Comparison of ENCODE assay signal across 18 cellular contexts in the genomic region with DNA sequence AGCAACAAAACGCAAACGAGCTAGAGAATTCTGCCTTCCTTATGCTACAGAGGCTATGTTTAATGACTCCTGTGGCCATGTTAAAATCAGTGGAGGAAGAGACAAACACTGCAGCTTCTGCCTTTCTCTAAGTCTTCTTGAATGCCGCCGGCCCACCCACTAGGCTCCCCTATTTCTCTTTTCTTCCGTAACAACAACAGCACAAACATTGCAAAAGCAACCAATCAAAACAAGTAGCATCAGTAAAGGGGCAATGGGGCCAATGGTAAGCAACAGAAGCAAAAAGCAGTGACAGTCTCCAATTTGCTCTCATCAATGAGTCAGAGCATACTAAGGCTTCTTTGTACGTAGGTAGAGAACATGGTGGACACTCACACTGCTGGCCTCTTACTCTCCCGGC. TPM values are rescaled to one million over a fixed set of nuclear protein-coding genes. Genes with fewer than 3 reads are reported as not detected.
A peak's percentile ranks its signal among the peaks of the same experiment; 100 is the strongest.
DNase-seq lines count a peak whose midpoint lies in the region; ATAC-seq and TF ChIP-seq lines count a peak whose summit lies in the region.
"Had no signal": no experiment of that assay in that cellular context is flagged by ENCODE, and none has a peak within 500 bp of the region (broad histone marks: within the 10 kb centered on the region; RNA-seq: fewer than 3 reads in every experiment).

No MANE protein-coding gene starts in this region.

- no TSS peak for BruUV-seq in MCF 10A (replicated peaks; lab: Mats Ljungman, UMichigan)

- no peaks in the 10 kb centered on the region for H3K9me3 ChIP-seq in neural progenitor cell (ENCODE audit: low read depth)
- H3K9me3 ChIP-seq in body of pancreas = no peaks in the 10 kb centered on the region
- H3K9me3 ChIP-seq: pancreas, SJCRH30 had no signal

- H3K9ac ChIP-seq in neural progenitor cell = no peak overlapping the region

- H4K20me1 ChIP-seq in neural progenitor cell (ENCODE audit: low read depth) = no peaks in the 10 kb centered on the region

- no peak for TF ChIP-seq POLR2A in body of pancreas (IDR thresholded peaks at IDR 0.05)

- peak overlapping the region; percentile 36; the same call in 1 of the 2 replicates for H3K4me3 Mint-ChIP-seq in HFFc6
- H3K4me3 Mint-ChIP-seq in WTC11 = peak overlapping the region; percentile 36
- H3K4me3 Mint-ChIP-seq in neural progenitor cell = peak overlapping the region; percentile 79
- no peak overlapping the region for H3K4me3 Mint-ChIP-seq in MCF 10A (ENCODE audit: unreplicated experiment)
- H3K4me3 Mint-ChIP-seq: activated T-helper 17 cell treated with anti-CD3 and anti-CD28 coated beads, Interleukin-2, amount 50 U/mL, for 72 hours had no signal

- no peaks in the 10 kb centered on the region; the same call in 1 of the 2 replicates for H3K27me3 Mint-ChIP-seq in HFFc6 (ENCODE audit: insufficient read depth)
- H3K27me3 Mint-ChIP-seq in WTC11 (ENCODE audit: low read depth) = no peaks in the 10 kb centered on the region
- no peaks in the 10 kb centered on the region for H3K27me3 Mint-ChIP-seq in neural progenitor cell (ENCODE audit: insufficient read depth, low read depth)
- no peaks in the 10 kb centered on the region for H3K27me3 Mint-ChIP-seq in MCF 10A (ENCODE audit: insufficient read depth, unreplicated experiment)
- H3K27me3 Mint-ChIP-seq: activated T-helper 17 cell treated with anti-CD3 and anti-CD28 coated beads, Interleukin-2, amount 50 U/mL, for 72 hours had no signal

- H3K4me1 Mint-ChIP-seq in HFFc6 (ENCODE audit: low read depth) = peaks cover 67% of the 10 kb centered on the region
- H3K4me1 Mint-ChIP-seq in WTC11 = peaks cover 50% of the 10 kb centered on the region
- peaks cover 52% of the 10 kb centered on the region for H3K4me1 Mint-ChIP-seq in neural progenitor cell
- peaks cover 7% of the 10 kb centered on the region for H3K4me1 Mint-ChIP-seq in MCF 10A (ENCODE audit: insufficient read depth, unreplicated experiment)

- CTCF ChIA-PET in WTC11 (lab: Charles Lee) (no interaction called here), MCF 10A (lab: Yijun Ruan, JAX) (no interaction called here)

- H3K27ac Mint-ChIP-seq in HFFc6 = no peak overlapping the region
- peak overlapping the region; percentile 95 for H3K27ac Mint-ChIP-seq in WTC11
- peak overlapping the region; percentile 97 for H3K27ac Mint-ChIP-seq in neural progenitor cell
- H3K27ac Mint-ChIP-seq in MCF 10A (ENCODE audit: low read depth, unreplicated experiment) = no peak overlapping the region
- H3K27ac Mint-ChIP-seq: activated T-helper 17 cell treated with anti-CD3 and anti-CD28 coated beads, Interleukin-2, amount 50 U/mL, for 72 hours had no signal

- peak overlapping the region; percentile 40 for H3K4me3 ChIP-seq in neural progenitor cell
- H3K4me3 ChIP-seq in body of pancreas = no peak overlapping the region
- H3K4me3 ChIP-seq: pancreas, SJCRH30, smooth muscle cell had no signal

- H3K36me3 ChIP-seq in neural progenitor cell = no peaks in the 10 kb centered on the region
- H3K36me3 ChIP-seq in body of pancreas (replicated peaks in 1 of 2; ENCODE audit: insufficient read depth in 1 of 2, low read depth in 2 of 2) = no peaks in the 10 kb centered on the region
- H3K36me3 ChIP-seq: pancreas, SJCRH30 had no signal

- H3K9me3 Mint-ChIP-seq in HFFc6 (no peaks in the 10 kb centered on the region), WTC11 (no peaks in the 10 kb centered on the region; the same call in 1 of the 2 replicates), neural progenitor cell (no peaks in the 10 kb centered on the region), MCF 10A (ENCODE audit: unreplicated experiment) (no peaks in the 10 kb centered on the region)
- H3K9me3 Mint-ChIP-seq: activated T-helper 17 cell treated with anti-CD3 and anti-CD28 coated beads, Interleukin-2, amount 50 U/mL, for 72 hours had no signal

- peaks cover 48% of the 10 kb centered on the region for H3F3A ChIP-seq in neural progenitor cell (ENCODE audit: low read depth)

- intact Hi-C loops in body of pancreas (cut with DNase I) (no loop called here), MCF 10A (cut with micrococcal nuclease) (no loop called here)

- no peak for DNase-seq in HFFc6
- DNase-seq in WTC11 (ENCODE audit: low spot score) = no peak
- DNase-seq in hypothalamus (lab: John Stamatoyannopoulos, UW) = peak in 26 of 51 donors; percentile 0 to 67 (median 10)
- peak; percentile 82 for DNase-seq in neural progenitor cell (ENCODE audit: low spot score)
- no peak for DNase-seq in body of pancreas
- DNase-seq in MCF 10A (ENCODE audit: unreplicated experiment) = no peak
- no peak for DNase-seq in NCI-H446 (lab: John Stamatoyannopoulos, UW)
- DNase-seq: activated CD4-positive, alpha-beta T cell treated with anti-CD3 and anti-CD28 coated beads, Interleukin-2, amount 50 U/mL, for 48 hours; cortex of kidney; NCI-H1048; NCI-H2171; pancreas; SJCRH30; stimulated activated naive CD4-positive, alpha-beta T cell had no signal

- H3K79me2 ChIP-seq in neural progenitor cell (ENCODE audit: low read depth) = peaks cover 73% of the 10 kb centered on the region

- H3K27me3 ChIP-seq in neural progenitor cell (no peaks in the 10 kb centered on the region), body of pancreas (no peaks in the 10 kb centered on the region)
- H3K27me3 ChIP-seq: pancreas, SJCRH30 had no signal

- H3K4me2 ChIP-seq in neural progenitor cell = peak overlapping the region; percentile 82
- H3K4me2 ChIP-seq: smooth muscle cell had no signal

- H3K4me1 ChIP-seq in neural progenitor cell (peaks cover 55% of the 10 kb centered on the region), body of pancreas (peaks cover 15% of the 10 kb centered on the region)
- H3K4me1 ChIP-seq: SJCRH30 had no signal

- H3K27ac ChIP-seq in neural progenitor cell = peak overlapping the region; percentile 92
- H3K27ac ChIP-seq in body of pancreas = no peak overlapping the region
- H3K27ac ChIP-seq: pancreas, SJCRH30 had no signal

- peaks cover 4% of the 10 kb centered on the region; the same call in 1 of the 2 replicates for H3K36me3 Mint-ChIP-seq in HFFc6 (ENCODE audit: low read depth)
- H3K36me3 Mint-ChIP-seq in WTC11 = peaks cover 2% of the 10 kb centered on the region; the same call in 1 of the 2 replicates
- H3K36me3 Mint-ChIP-seq in neural progenitor cell = no peaks in the 10 kb centered on the region
- H3K36me3 Mint-ChIP-seq in MCF 10A (ENCODE audit: insufficient read depth, unreplicated experiment) = no peaks in the 10 kb centered on the region

- POLR2A ChIA-PET in WTC11 (lab: Charles Lee) (no interaction called here), MCF 10A (lab: Yijun Ruan, JAX) (no interaction called here)

- WGBS in body of pancreas, 2 donors = 93 to 94% methylated on average over 7 of the region's 7 CpGs

- peak overlapping the region; percentile 33 for H2AFZ ChIP-seq in neural progenitor cell (replicated peaks)

- TF ChIP-seq CTCF in HFFc6 (IDR thresholded peaks at IDR 0.05) = no peak
- TF ChIP-seq CTCF in WTC11 (IDR thresholded peaks at IDR 0.05) = no peak
- TF ChIP-seq CTCF in neural progenitor cell (IDR thresholded peaks at IDR 0.05) = no peak
- TF ChIP-seq CTCF in body of pancreas (IDR thresholded peaks at IDR 0.05) = no peak
- no peak for TF ChIP-seq CTCF in MCF 10A (IDR thresholded peaks at IDR 0.05; ENCODE audit: unreplicated experiment)

- ATAC-seq in WTC11 (peak; percentile 87), body of pancreas (no peak), HG03469 (IDR thresholded peaks at IDR 0.05; ENCODE audit: unreplicated experiment) (no peak)
- ATAC-seq: activated T-helper 17 cell treated with anti-CD3 and anti-CD28 coated beads, Interleukin-2, amount 50 U/mL, for 72 hours; HepG2; pancreas had no signal

TF ChIP-seq in WTC11, 78 proteins besides CTCF, POLR2A, EP300 and RAD21 (continues in another document):
- no peak for TF ChIP-seq FOXK1 (CRISPR knock-in tag; IDR thresholded peaks at IDR 0.05)
- no peak for TF ChIP-seq ZNF263 (CRISPR knock-in tag; IDR thresholded peaks at IDR 0.05; ENCODE audit: low read depth)
- no peak for TF ChIP-seq STAT6 (CRISPR knock-in tag; conservative IDR thresholded peaks at IDR 0.05; ENCODE audit: low read depth)
- TF ChIP-seq EMX1 (CRISPR knock-in tag; IDR thresholded peaks at IDR 0.05) = no peak
- no peak for TF ChIP-seq USF2 (CRISPR knock-in tag; IDR thresholded peaks at IDR 0.05)

RNA-seq across cellular contexts. Expression of gene DNAJC1, which starts 26.8 kb away (rescaled TPM):
- 10 to 100 TPM; 17.3 to 25.5 (median 17.9) TPM for total RNA-seq in HFFc6 (2021; fragmentation: NEBNext Ultra II Directional; extraction: Animal tissue kit (Norgen Biotek cat#: 25700))
- total RNA-seq in WTC11 (2021) (12.1 to 13.2 TPM (median 13.0 TPM) in 3 replicates), neural progenitor cell (ENCODE audit: low replicate concordance) (24.9 and 55.3 TPM in 2 replicates), body of pancreas (10 to 100 TPM; 45.7 to 90.3 TPM), MCF 10A (2022) (57.8 and 69.5 TPM in 2 replicates)

Comparison
In these comparisons a context has a peak if more than half of its experiments do, and no peak if none do; other contexts are left out.
1. DNase-seq: peak in hypothalamus (26 of 51) and neural progenitor cell (single experiment); none in HFFc6 (single experiment), WTC11 (single experiment), body of pancreas (0 of 4), MCF 10A (single experiment) and NCI-H446 (0 of 2).
2. H3K27ac Mint-ChIP-seq: peak in WTC11 (single experiment) and neural progenitor cell (single experiment); none in HFFc6 (single experiment) and MCF 10A (single experiment).